ENCODE assay signal across 12 cellular contexts in genomic region chr15:79179108-79179561, GRCh38.
DNase-seq lines count a peak whose midpoint lies in the region; ATAC-seq and TF ChIP-seq lines count a peak whose summit lies in the region.
"Had no signal": no experiment of that assay in that cellular context is flagged by ENCODE, and none has a peak within 500 bp of the region (broad histone marks: within the 10 kb centered on the region; RNA-seq: fewer than 3 reads in every experiment).

No MANE protein-coding gene starts in this region.

- no peaks in the 10 kb centered on the region for H3K27me3 ChIP-seq in A673 (replicated peaks; ENCODE audit: insufficient read depth, low read depth, low read length, poor library complexity)
- H3K27me3 ChIP-seq in SK-N-SH (ENCODE audit: insufficient read depth) = no peaks in the 10 kb centered on the region
- no peaks in the 10 kb centered on the region for H3K27me3 ChIP-seq in CD4-positive, alpha-beta T cell (ENCODE audit: control insufficient read depth, insufficient read depth, low read length)

- H3F3A ChIP-seq in SK-N-SH (replicated peaks; ENCODE audit: insufficient read depth) = no peaks in the 10 kb centered on the region

- H3K36me3 ChIP-seq in A673 (ENCODE audit: insufficient read depth, low read length, poor library complexity, severe bottlenecking) = no peaks in the 10 kb centered on the region
- no peaks in the 10 kb centered on the region for H3K36me3 ChIP-seq in SK-N-SH (replicated peaks in 1 of 2; ENCODE audit: control insufficient read depth in 1 of 2, insufficient read depth in 2 of 2, low read length in 1 of 2)
- H3K36me3 ChIP-seq: stomach had no signal

- H3K27ac ChIP-seq in A673 (ENCODE audit: low read depth, low read length, poor library complexity, severe bottlenecking) (no peak overlapping the region), SK-N-SH (ENCODE audit: low read depth in 2 of 2, low read length in 1 of 2) (no peak overlapping the region)
- H3K27ac ChIP-seq in CD4-positive, alpha-beta T cell (ENCODE audit: low read depth, low read length) = no peak overlapping the region
- H3K27ac ChIP-seq: KMS-11, stomach had no signal

- TF ChIP-seq EP300 in SK-N-SH (IDR thresholded peaks at IDR 0.05; ENCODE audit: borderline replicate concordance in 1 of 2, low read depth in 1 of 2, low read length in 1 of 2) = no peak

- no peak overlapping the region for H3K4me2 ChIP-seq in SK-N-SH
- H3K4me2 ChIP-seq: KMS-11 had no signal

- H3K36me3 Mint-ChIP-seq in CD4-positive, alpha-beta T cell (ENCODE audit: low read depth) = no peaks in the 10 kb centered on the region
- H3K36me3 Mint-ChIP-seq: naive thymus-derived CD4-positive, alpha-beta T cell had no signal

- intact Hi-C loops in A673 (cut with micrococcal nuclease; ENCODE audit: unreplicated experiment) = no loop called here
- intact Hi-C loops in CD4-positive, alpha-beta T cell (cut with DNase I, micrococcal nuclease) = no loop called here

- H3K4me1 ChIP-seq in A673 (ENCODE audit: insufficient read depth, low read length, poor library complexity, severe bottlenecking) (no peaks in the 10 kb centered on the region), SK-N-SH (ENCODE audit: control insufficient read depth in 1 of 2, insufficient read depth in 2 of 2, low read depth in 1 of 2, low read length in 1 of 2) (no peaks in the 10 kb centered on the region; a peak in 1 of 4 replicates)
- H3K4me1 ChIP-seq: stomach had no signal

- H3K4me3 ChIP-seq in A673 (ENCODE audit: low read depth, low read length, poor library complexity, severe bottlenecking) (no peak overlapping the region), SK-N-SH (ENCODE audit: low read depth in 2 of 2, low read length in 1 of 2) (no peak overlapping the region)
- H3K4me3 ChIP-seq: stomach had no signal

- no peaks in the 10 kb centered on the region for H3K9me2 ChIP-seq in SK-N-SH

- DNase-seq in A673 (ENCODE audit: low spot score) (peak; percentile 12), HT-29 (ENCODE audit: low spot score) (peak; percentile 59), SK-N-SH (no peak), iPS-NIHi11 (ENCODE audit: low spot score) (peak; percentile 39), NCI-H1092 (lab: John Stamatoyannopoulos, UW) (no peak)
- DNase-seq in central memory CD4-positive, alpha-beta T cell = no peak
- DNase-seq in CD4-positive, alpha-beta T cell = no peak
- DNase-seq: naive thymus-derived CD4-positive, alpha-beta T cell; stomach had no signal

- BruUV-seq in A673 (replicated peaks; lab: Mats Ljungman, UMichigan) = no TSS peak

- H3K79me2 ChIP-seq in SK-N-SH (ENCODE audit: insufficient read depth) = no peaks in the 10 kb centered on the region

- TF ChIP-seq CTCF in A673 (conservative IDR thresholded peaks at IDR 0.05; ENCODE audit: low read depth, low read length) (no peak), SK-N-SH (IDR thresholded peaks at IDR 0.05) (no peak)
- no peak for TF ChIP-seq CTCF in CD4-positive, alpha-beta T cell (IDR thresholded peaks at IDR 0.05)

- 53% methylated on average over 12 of the region's 14 CpGs for WGBS in SK-N-SH (ENCODE audit: low lambda C conversion rate)

- H3K27ac Mint-ChIP-seq in CD4-positive, alpha-beta T cell = no peak overlapping the region
- H3K27ac Mint-ChIP-seq: dendritic cell treated with granulocyte-macrophage colony-stimulating factor and Interleukin-4, amounts not matched to agents 40 ng/mL and 50 ng/mL, for 4 days; naive thymus-derived CD4-positive, alpha-beta T cell had no signal

- no peak overlapping the region for H3K9ac ChIP-seq in SK-N-SH
- H3K9ac ChIP-seq: KMS-11 had no signal

- no peaks in the 10 kb centered on the region for H3K9me3 ChIP-seq in A673 (ENCODE audit: low read depth, low read length, poor library complexity, severe bottlenecking)
- no peaks in the 10 kb centered on the region for H3K9me3 ChIP-seq in SK-N-SH
- H3K9me3 ChIP-seq in CD4-positive, alpha-beta T cell (ENCODE audit: control insufficient read depth, low read length) = no peaks in the 10 kb centered on the region
- H3K9me3 ChIP-seq: stomach had no signal

- H4K20me1 ChIP-seq in SK-N-SH (ENCODE audit: insufficient read depth) = no peaks in the 10 kb centered on the region

- no peaks in the 10 kb centered on the region for H3K9me3 Mint-ChIP-seq in CD4-positive, alpha-beta T cell
- H3K9me3 Mint-ChIP-seq: dendritic cell treated with granulocyte-macrophage colony-stimulating factor and Interleukin-4, amounts not matched to agents 40 ng/mL and 50 ng/mL, for 4 days; naive thymus-derived CD4-positive, alpha-beta T cell had no signal

- POLR2A ChIA-PET in A673 (lab: Charles Lee; ENCODE audit: low non-redundant PET) = no interaction called here
- POLR2A ChIA-PET in SK-N-SH (lab: Yijun Ruan, JAX) = no interaction called here
- POLR2A ChIA-PET in CD4-positive, alpha-beta T cell (lab: Charles Lee) = no interaction called here

- H3K27me3 Mint-ChIP-seq in CD4-positive, alpha-beta T cell = peaks cover 33% of the 10 kb centered on the region

- CTCF ChIA-PET in A673 (lab: Charles Lee) = no interaction called here
- CTCF ChIA-PET in SK-N-SH (lab: Yijun Ruan, JAX) = interaction anchor here (22.9 kb wide), 1 partner anchor 151 kb away, joined by 629 read pairs; no protein-coding TSS in a partner anchor
- CTCF ChIA-PET in CD4-positive, alpha-beta T cell (lab: Charles Lee) = no interaction called here

- TF ChIP-seq RAD21 in SK-N-SH (IDR thresholded peaks at IDR 0.05; ENCODE audit: low read length) = no peak

- H2AFZ ChIP-seq in SK-N-SH (ENCODE audit: low read depth) = no peak overlapping the region

- no peak overlapping the region for H3K4me3 Mint-ChIP-seq in CD4-positive, alpha-beta T cell
- H3K4me3 Mint-ChIP-seq: dendritic cell treated with granulocyte-macrophage colony-stimulating factor and Interleukin-4, amounts not matched to agents 40 ng/mL and 50 ng/mL, for 4 days; naive thymus-derived CD4-positive, alpha-beta T cell had no signal

- ATAC-seq in CD4-positive, alpha-beta T cell (ENCODE audit: poor library complexity) = no peak
- no peak for ATAC-seq in HG03045 (IDR thresholded peaks at IDR 0.05; ENCODE audit: unreplicated experiment)
- ATAC-seq: naive thymus-derived CD4-positive, alpha-beta T cell had no signal

- no peaks in the 10 kb centered on the region for H3K4me1 Mint-ChIP-seq in CD4-positive, alpha-beta T cell (ENCODE audit: low read depth)

TF ChIP-seq in SK-N-SH, 30 proteins besides CTCF, POLR2A, EP300 and RAD21:
- no peak for TF ChIP-seq FOXM1 (IDR thresholded peaks at IDR 0.05; ENCODE audit: low read depth)
- TF ChIP-seq EZH2phosphoT487 (IDR thresholded peaks at IDR 0.05; ENCODE audit: borderline replicate concordance, low read depth) = no peak
- TF ChIP-seq TAF1 (IDR thresholded peaks at IDR 0.05; ENCODE audit: borderline replicate concordance, low read depth, low read length) = no peak
- peak; percentile 40; the same call in 1 of the 2 replicates for TF ChIP-seq FOSL2 (IDR thresholded peaks at IDR 0.05; ENCODE audit: borderline replicate concordance, low read depth)
- TF ChIP-seq TCF12 (IDR thresholded peaks at IDR 0.05) = peak; percentile 52; the same call in 1 of the 2 replicates

Comparison
In these comparisons a context has a peak if more than half of its experiments do, and no peak if none do; other contexts are left out.
1. DNase-seq: peak in A673 (single experiment), HT-29 (single experiment) and iPS-NIHi11 (single experiment); none in SK-N-SH (single experiment), NCI-H1092 (single experiment), central memory CD4-positive, alpha-beta T cell (single experiment) and CD4-positive, alpha-beta T cell (0 of 10).